9 cellular contexts compared by ENCODE assay signal in genomic region chr1:154962795-154963330, GRCh38. TPM values are rescaled to one million over a fixed set of nuclear protein-coding genes. Genes with fewer than 3 reads are reported as not detected.
A peak's percentile ranks its signal among the peaks of the same experiment; 100 is the strongest.
DNase-seq lines count a peak whose midpoint lies in the region; ATAC-seq and TF ChIP-seq lines count a peak whose summit lies in the region.
"Had no signal": no experiment of that assay in that cellular context is flagged by ENCODE, and none has a peak within 500 bp of the region (broad histone marks: within the 10 kb centered on the region; RNA-seq: fewer than 3 reads in every experiment).

No MANE protein-coding gene starts in this region.

- intact Hi-C loops in MCF 10A (cut with micrococcal nuclease) = loop anchor here (1.0 to 2.0 kb wide), 3 partner anchors 9 to 88 kb away; partner anchors contain the start of gene ADAM15

- H3K4me1 Mint-ChIP-seq in MCF 10A (ENCODE audit: insufficient read depth, unreplicated experiment) = peaks cover 39% of the 10 kb centered on the region

- H3K27me3 ChIP-seq in ACC112 (ENCODE audit: insufficient read depth, low read length) (no peaks in the 10 kb centered on the region), HUES64 (ENCODE audit: insufficient read depth, low read length) (no peaks in the 10 kb centered on the region), muscle layer of duodenum (ENCODE audit: low read depth, low read length) (no peaks in the 10 kb centered on the region)

- ATAC-seq in GM18502 (IDR thresholded peaks at IDR 0.05; ENCODE audit: poor library complexity, unreplicated experiment) (no peak), GM21381 (IDR thresholded peaks at IDR 0.05; ENCODE audit: unreplicated experiment) (no peak)

- H3K4me3 ChIP-seq in ACC112 (ENCODE audit: low read depth, low read length) (peak overlapping the region; percentile 83), HUES64 (ENCODE audit: low read length) (peak overlapping the region; percentile 75), muscle layer of duodenum (ENCODE audit: low read depth in 1 of 2, low read length in 2 of 2) (peak overlapping the region; percentile 72 to 85)

- CTCF ChIA-PET in MCF 10A (lab: Yijun Ruan, JAX) = interaction anchor here (0.6 to 3.0 kb wide), 11 partner anchors 9 to 375 kb away, joined by 3 to 34 read pairs (median 4); partner anchors contain the start of gene SHC1

- H3K4me1 ChIP-seq in ACC112 (ENCODE audit: control insufficient read depth, insufficient read depth, low read length, unreplicated experiment) (peaks cover 42% of the 10 kb centered on the region), HUES64 (ENCODE audit: insufficient read depth, low read length) (peaks cover 7% of the 10 kb centered on the region; the same call in 1 of the 2 replicates), muscle layer of duodenum (ENCODE audit: control insufficient read depth in 1 of 2, insufficient read depth in 2 of 2, low read length in 2 of 2) (peaks cover 5 to 22% of the 10 kb centered on the region in 2 donors)

- H3K79me2 ChIP-seq in ACC112 (ENCODE audit: control insufficient read depth, insufficient read depth, low read length, unreplicated experiment) = peaks cover 28% of the 10 kb centered on the region

- H3K9me3 ChIP-seq in HUES64 (ENCODE audit: insufficient read depth, low read depth, low read length) (no peaks in the 10 kb centered on the region), muscle layer of duodenum (ENCODE audit: control insufficient read depth in 1 of 2, low read length in 2 of 2) (no peaks in the 10 kb centered on the region)

- H3K9me3 Mint-ChIP-seq in MCF 10A (ENCODE audit: unreplicated experiment) = no peaks in the 10 kb centered on the region

- TF ChIP-seq CTCF in MCF 10A (IDR thresholded peaks at IDR 0.05; ENCODE audit: unreplicated experiment) (no peak), GM13977 (IDR thresholded peaks at IDR 0.05; ENCODE audit: extremely low read depth, insufficient read depth, missing control alignments) (no peak)

- in situ Hi-C loops in GM13977 (cut with MboI; ENCODE audit: low pct_unique_long_range_greater_than_20kb, low sequenced_read_pairs, unreplicated experiment) = no loop called here

- BruUV-seq in MCF 10A (replicated peaks; lab: Mats Ljungman, UMichigan) = no TSS peak

- peaks cover 82% of the 10 kb centered on the region for H3K36me3 Mint-ChIP-seq in MCF 10A (ENCODE audit: insufficient read depth, unreplicated experiment)

- 0 out of 2 replicates have a peak overlapping the region, but pooled peaks have one; percentile 94 for H3K9ac ChIP-seq in HUES64 (ENCODE audit: low read depth, low read length)

- no peak overlapping the region for H2AFZ ChIP-seq in ACC112 (ENCODE audit: low read length, unreplicated experiment)

- H3K36me3 ChIP-seq in ACC112 (ENCODE audit: insufficient read depth, low read length) (peaks cover 3% of the 10 kb centered on the region; the same call in 1 of the 2 replicates), HUES64 (ENCODE audit: insufficient read depth, low read length) (peaks cover 72% of the 10 kb centered on the region), muscle layer of duodenum (ENCODE audit: control insufficient read depth in 1 of 2, insufficient read depth in 2 of 2, low read length in 2 of 2) (peaks cover 40 to 63% of the 10 kb centered on the region in 2 donors)

- WGBS in HUES64 = 76% methylated on average over 6 of the region's 6 CpGs

- H3K27me3 Mint-ChIP-seq in MCF 10A (ENCODE audit: insufficient read depth, unreplicated experiment) = no peaks in the 10 kb centered on the region

- POLR2A ChIA-PET in MCF 10A (lab: Yijun Ruan, JAX) = interaction anchor here (0.8 to 39.6 kb wide), 11 partner anchors 26 to 218 kb away, joined by 3 to 1917 read pairs (median 4); partner anchors contain the start of genes ADAM15, CKS1B, FLAD1 and LENEP

- no peak for DNase-seq in MCF 10A (ENCODE audit: unreplicated experiment)
- no peak for DNase-seq in middle frontal gyrus (ENCODE audit: extremely low spot score, low spot score)
- no peak for DNase-seq in GM13977 (ENCODE audit: low spot score)
- DNase-seq: NCI-H510A had no signal

- H3K4me3 Mint-ChIP-seq in MCF 10A (ENCODE audit: unreplicated experiment) = peak overlapping the region; percentile 73

- no peak overlapping the region for H3K27ac ChIP-seq in ACC112 (ENCODE audit: low read depth, low read length)
- peak overlapping the region; percentile 30; the same call in 1 of the 2 replicates for H3K27ac ChIP-seq in HUES64 (ENCODE audit: low read depth, low read length)
- H3K27ac ChIP-seq in muscle layer of duodenum (ENCODE audit: low read length) = peak overlapping the region; percentile 68

- H3K27ac Mint-ChIP-seq in MCF 10A (ENCODE audit: low read depth, unreplicated experiment) = no peak overlapping the region

RNA-seq across cellular contexts. Expression of gene PYGO2, which starts 1.3 kb away (rescaled TPM):
- polyA plus RNA-seq in HUES64 (2013, experiment 1 of 2) = 25.9 TPM
- polyA plus RNA-seq in HUES64 (2013, experiment 2 of 2) = 29.4 TPM
- 32.1 and 35.9 TPM in 2 replicates for total RNA-seq in MCF 10A (2022)

RNA-seq across cellular contexts. Expression of gene PBXIP1, which starts 7.0 kb away (rescaled TPM):
- polyA plus RNA-seq in HUES64 (2013, experiment 1 of 2) = 13.2 TPM
- polyA plus RNA-seq in HUES64 (2013, experiment 2 of 2) = 18.5 TPM
- 11.3 TPM in 2 replicates for total RNA-seq in MCF 10A (2022)

RNA-seq across cellular contexts. Expression of gene SHC1, which starts 7.7 kb away (rescaled TPM):
- polyA plus RNA-seq in HUES64 (2013, experiment 1 of 2) = 119 TPM
- polyA plus RNA-seq in HUES64 (2013, experiment 2 of 2) = 133 TPM
- total RNA-seq in MCF 10A (2022) = 667 and 885 TPM in 2 replicates

RNA-seq across cellular contexts. Expression of gene CKS1B, which starts 11.6 kb away (rescaled TPM):
- 351 TPM for polyA plus RNA-seq in HUES64 (2013, experiment 1 of 2)
- polyA plus RNA-seq in HUES64 (2013, experiment 2 of 2) = 391 TPM
- 285 and 289 TPM in 2 replicates for total RNA-seq in MCF 10A (2022)

RNA-seq across cellular contexts. Expression of gene FLAD1, which starts 20.3 kb away (rescaled TPM):
- 58.3 TPM for polyA plus RNA-seq in HUES64 (2013, experiment 1 of 2)
- polyA plus RNA-seq in HUES64 (2013, experiment 2 of 2) = 49.8 TPM
- total RNA-seq in MCF 10A (2022) = 65.4 and 91.1 TPM in 2 replicates
